In the genomic region with DNA sequence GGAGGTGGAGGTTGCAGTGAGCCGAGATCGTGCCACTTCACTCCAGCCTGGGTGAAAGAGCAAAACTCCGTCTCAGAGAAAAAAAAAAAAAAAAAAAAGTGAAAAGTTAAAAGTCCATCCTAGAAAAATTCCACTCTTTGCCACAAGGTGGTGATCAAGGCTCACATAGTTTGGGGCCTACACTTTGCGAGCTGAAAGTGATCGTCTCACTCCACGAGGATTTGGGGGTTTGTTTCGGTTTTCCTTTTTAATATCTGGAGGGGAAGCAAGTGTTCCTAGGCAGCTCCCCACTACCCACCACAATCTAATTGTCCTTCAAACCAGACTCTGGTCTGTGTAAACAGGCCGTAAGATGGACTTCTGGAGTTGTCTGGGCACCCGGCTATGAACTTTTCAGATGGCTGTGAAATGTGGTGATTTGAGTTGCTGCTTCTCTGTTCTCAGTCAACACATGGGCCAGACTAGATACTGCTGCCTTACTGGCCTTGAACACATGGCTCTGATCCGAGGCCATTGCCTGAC, we compare ENCODE assay signal across 8 cellular contexts. TPM values are rescaled to one million over a fixed set of nuclear protein-coding genes. Genes with fewer than 3 reads are reported as not detected.
DNase-seq lines count a peak whose midpoint lies in the region; ATAC-seq, FAIRE-seq and TF ChIP-seq lines count a peak whose summit lies in the region.

No MANE protein-coding gene starts in this region.

- peak; percentile 44 to 73 (median 72) for DNase-seq in CD4-positive, CD25-positive, alpha-beta regulatory T cell
- DNase-seq in NCI-H748 (lab: John Stamatoyannopoulos, UW; ENCODE audit: unreplicated experiment), result peak; percentile 41
- DNase-seq in activated CD8-positive, alpha-beta memory T cell treated with anti-CD3 and anti-CD28 coated beads, Interleukin-2, amount 50 U/mL, for 4 hours, result peak; percentile 45
- DNase-seq in fibroblast of gingiva (ENCODE audit: low read depth), result peak; percentile 49
- DNase-seq in nephron progenitor cell, result peak; percentile 51
- DNase-seq in urothelium cell line (ENCODE audit: low spot score), result peak; percentile 60

- no peaks in the 10 kb centered on the region for H3K9me3 Mint-ChIP-seq in CD4-positive, CD25-positive, alpha-beta regulatory T cell
- no peaks in the 10 kb centered on the region for H3K9me3 Mint-ChIP-seq in nephron progenitor cell

- no peaks in the 10 kb centered on the region for H3K4me1 ChIP-seq in CD4-positive, CD25-positive, alpha-beta regulatory T cell (ENCODE audit: control insufficient read depth, insufficient read depth, low read length, poor library complexity, severe bottlenecking)

- peaks cover 2% of the 10 kb centered on the region for H3K27me3 ChIP-seq in CD4-positive, CD25-positive, alpha-beta regulatory T cell (ENCODE audit: control insufficient read depth, insufficient read depth, low read length)

- FAIRE-seq in urothelium cell line (lab: Jason Lieb, UNC), result no peak

- peaks cover 0 to 6% (median 0%) of the 10 kb centered on the region in 4 donors for H3K4me1 Mint-ChIP-seq in CD4-positive, CD25-positive, alpha-beta regulatory T cell
- H3K4me1 Mint-ChIP-seq in nephron progenitor cell, result peaks cover 7% of the 10 kb centered on the region

- peaks cover 23% of the 10 kb centered on the region for H3K27me3 Mint-ChIP-seq in CD4-positive, CD25-positive, alpha-beta regulatory T cell
- H3K27me3 Mint-ChIP-seq in nephron progenitor cell (ENCODE audit: low read depth, poor library complexity), result peaks cover 22% of the 10 kb centered on the region

- H3K36me3 ChIP-seq in CD4-positive, CD25-positive, alpha-beta regulatory T cell (ENCODE audit: control insufficient read depth, insufficient read depth, low read length), result no peaks in the 10 kb centered on the region

- no peak overlapping the region for H3K4me3 Mint-ChIP-seq in CD4-positive, CD25-positive, alpha-beta regulatory T cell
- H3K4me3 Mint-ChIP-seq in nephron progenitor cell, result no peak overlapping the region

- H3K9me3 ChIP-seq in CD4-positive, CD25-positive, alpha-beta regulatory T cell (ENCODE audit: control insufficient read depth in 2 of 2, low read length in 2 of 2), result no peaks in the 10 kb centered on the region

- H3K4me3 ChIP-seq in CD4-positive, CD25-positive, alpha-beta regulatory T cell (ENCODE audit: low read depth, low read length), result no peak overlapping the region

- no peak overlapping the region for H3K27ac ChIP-seq in CD4-positive, CD25-positive, alpha-beta regulatory T cell (ENCODE audit: insufficient read depth, low read length, poor library complexity, severe bottlenecking)

- peak overlapping the region in 1 of 3 donors; percentile 46 for H3K27ac Mint-ChIP-seq in CD4-positive, CD25-positive, alpha-beta regulatory T cell
- no peak overlapping the region for H3K27ac Mint-ChIP-seq in nephron progenitor cell

- H3K36me3 Mint-ChIP-seq in CD4-positive, CD25-positive, alpha-beta regulatory T cell, result no peaks in the 10 kb centered on the region
- no peaks in the 10 kb centered on the region for H3K36me3 Mint-ChIP-seq in nephron progenitor cell (ENCODE audit: low read depth)

- peak; percentile 31 to 61 for ATAC-seq in CD4-positive, CD25-positive, alpha-beta regulatory T cell (ENCODE audit: low read depth in 2 of 2)
- peak; percentile 73 for ATAC-seq in GM21529 (IDR thresholded peaks at IDR 0.05; ENCODE audit: unreplicated experiment)
- no peak for ATAC-seq in GM21723 (IDR thresholded peaks at IDR 0.05; ENCODE audit: unreplicated experiment)

- peak; percentile 78 for TF ChIP-seq CTCF in nephron progenitor cell (IDR thresholded peaks at IDR 0.05)

RNA-seq across cellular contexts. Expression of a gene that starts 27.1 kb away (rescaled TPM):
- not detected for total RNA-seq in CD4-positive, CD25-positive, alpha-beta regulatory T cell
- not detected for polyA plus RNA-seq in CD4-positive, CD25-positive, alpha-beta regulatory T cell
